Comparison of ENCODE assay signal across 25 cellular contexts in genomic region chr19:38517321-38517720, GRCh38.
DNase-seq lines count a peak whose midpoint lies in the region; ATAC-seq and TF ChIP-seq lines count a peak whose summit lies in the region.
"Had no signal": no experiment of that assay in that cellular context is flagged by ENCODE, and none has a peak within 500 bp of the region (broad histone marks: within the 10 kb centered on the region; RNA-seq: fewer than 3 reads in every experiment).

No MANE protein-coding gene starts in this region.

- H3K4me1 ChIP-seq in right atrium auricular region = no peaks in the 10 kb centered on the region
- peaks cover 0 to 1% of the 10 kb centered on the region in 2 donors for H3K4me1 ChIP-seq in neuronal stem cell (ENCODE audit: control insufficient read depth in 2 of 2, insufficient read depth in 1 of 2, low read depth in 1 of 2, low read length in 2 of 2)
- H3K4me1 ChIP-seq: BE2C had no signal

- H2BK120ac ChIP-seq in neuronal stem cell (ENCODE audit: low read depth, low read length) = no peak overlapping the region

- H3K23ac ChIP-seq in neuronal stem cell (ENCODE audit: low read depth, low read length, poor library complexity) = no peak overlapping the region

- H3K4me3 ChIP-seq in right atrium auricular region (no peak overlapping the region), neuronal stem cell (ENCODE audit: low read length in 2 of 2) (peak overlapping the region in 1 of 2 donors; percentile 54)
- H3K4me3 ChIP-seq: BLaER1, GM12878 had no signal

- no peak overlapping the region for H3K18ac ChIP-seq in neuronal stem cell (ENCODE audit: low read length)

- ATAC-seq in Right ventricle myocardium inferior = no peak
- ATAC-seq in stimulated activated effector memory CD8-positive, alpha-beta T cell treated with anti-CD3 and anti-CD28 coated beads, Interleukin-12 subunit alpha, Interleukin-12 subunit beta, amount 100 ng/mL, for 72 hours = no peak
- ATAC-seq: GM12878 had no signal

- H4K91ac ChIP-seq in neuronal stem cell (ENCODE audit: low read depth, low read length, poor library complexity) = no peak overlapping the region

- peaks cover 4% of the 10 kb centered on the region for H3K27me3 Mint-ChIP-seq in osteocyte (ENCODE audit: unreplicated experiment)
- H3K27me3 Mint-ChIP-seq: CD4-positive, alpha-beta memory T cell; CD4-positive, CD25-positive, alpha-beta regulatory T cell; CD8-positive, alpha-beta memory T cell had no signal

- H3K4me1 Mint-ChIP-seq in stimulated activated effector memory CD8-positive, alpha-beta T cell treated with anti-CD3 and anti-CD28 coated beads, Interleukin-12 subunit alpha, Interleukin-12 subunit beta, amount 100 ng/mL, for 72 hours = peaks cover 17% of the 10 kb centered on the region
- H3K4me1 Mint-ChIP-seq in osteocyte (ENCODE audit: unreplicated experiment) = no peaks in the 10 kb centered on the region

- H2AK5ac ChIP-seq in neuronal stem cell (ENCODE audit: low read depth, low read length) = peak overlapping the region; percentile 8

- peaks cover 64% of the 10 kb centered on the region for H3K36me3 Mint-ChIP-seq in stimulated activated effector memory CD8-positive, alpha-beta T cell treated with anti-CD3 and anti-CD28 coated beads, Interleukin-12 subunit alpha, Interleukin-12 subunit beta, amount 100 ng/mL, for 72 hours
- no peaks in the 10 kb centered on the region for H3K36me3 Mint-ChIP-seq in osteocyte (ENCODE audit: unreplicated experiment)
- H3K36me3 Mint-ChIP-seq: CD14-positive monocyte; CD4-positive, alpha-beta memory T cell; CD4-positive, CD25-positive, alpha-beta regulatory T cell; CD8-positive, alpha-beta memory T cell had no signal

- no peaks in the 10 kb centered on the region for H3K9me3 Mint-ChIP-seq in stimulated activated effector memory CD8-positive, alpha-beta T cell treated with anti-CD3 and anti-CD28 coated beads, Interleukin-12 subunit alpha, Interleukin-12 subunit beta, amount 100 ng/mL, for 72 hours
- no peaks in the 10 kb centered on the region for H3K9me3 Mint-ChIP-seq in osteocyte (ENCODE audit: unreplicated experiment)
- H3K9me3 Mint-ChIP-seq: CD14-positive monocyte; CD4-positive, alpha-beta memory T cell; CD4-positive, CD25-positive, alpha-beta regulatory T cell; CD8-positive, alpha-beta memory T cell had no signal

- H2AFZ ChIP-seq in neuronal stem cell (ENCODE audit: low read length) = no peak overlapping the region

- H3K79me1 ChIP-seq in neuronal stem cell (ENCODE audit: low read depth, low read length) = no peaks in the 10 kb centered on the region

- no peak overlapping the region for H2BK15ac ChIP-seq in neuronal stem cell (ENCODE audit: low read length)

- TF ChIP-seq CTCF in right atrium auricular region (IDR thresholded peaks at IDR 0.05) (no peak), osteocyte (IDR thresholded peaks at IDR 0.05) (no peak)

- H3K4ac ChIP-seq in neuronal stem cell (ENCODE audit: low read length) = no peak overlapping the region

- DNase-seq in Right ventricle myocardium inferior (ENCODE audit: missing footprints) (peak; percentile 58), right atrium auricular region (ENCODE audit: low spot score) (no peak), neuronal stem cell (ENCODE audit: low spot score) (no peak), A172 (ENCODE audit: low spot score) (no peak), osteocyte (ENCODE audit: extremely low spot score, unreplicated experiment) (no peak), NCI-H2081 (lab: John Stamatoyannopoulos, UW) (no peak)
- DNase-seq in stimulated activated effector memory CD8-positive, alpha-beta T cell treated with anti-CD3 and anti-CD28 coated beads, Interleukin-12 subunit alpha, Interleukin-12 subunit beta, amount 100 ng/mL, for 72 hours (ENCODE audit: low spot score in 2 of 2) = no peak
- DNase-seq: ACHN; BE2C; C1 segment of cervical spinal cord; CD4-positive, alpha-beta memory T cell; CD4-positive, CD25-positive, alpha-beta regulatory T cell; CD8-positive, alpha-beta memory T cell; COR-L47; DMS 273 treated with DMSO at 0.1 percent for 48 hours; DMS153; DMS53; DMS79; DND-41; EL; GDM1 had no signal

- H4K8ac ChIP-seq in neuronal stem cell (ENCODE audit: low read depth, low read length) = no peak overlapping the region

- no peak overlapping the region for H2BK12ac ChIP-seq in neuronal stem cell (ENCODE audit: low read length)

- H3K27me3 ChIP-seq in right atrium auricular region (no peaks in the 10 kb centered on the region), neuronal stem cell (ENCODE audit: control insufficient read depth in 3 of 3, insufficient read depth in 3 of 3, low read depth in 1 of 3, low read length in 3 of 3) (no peaks in the 10 kb centered on the region)
- H3K27me3 ChIP-seq: BE2C, BLaER1 had no signal

- H3K14ac ChIP-seq in neuronal stem cell (ENCODE audit: low read length) = peak overlapping the region; percentile 11

- H3K27ac ChIP-seq in right atrium auricular region (no peak overlapping the region), neuronal stem cell (replicated peaks; ENCODE audit: low read length) (no peak overlapping the region)
- H3K27ac ChIP-seq: 22Rv1, BLaER1 had no signal

- H3K9ac ChIP-seq in neuronal stem cell (ENCODE audit: low read depth, low read length, poor library complexity) = peak overlapping the region; percentile 70
- H3K9ac ChIP-seq: BLaER1 had no signal

- no peak overlapping the region for H3K4me3 Mint-ChIP-seq in stimulated activated effector memory CD8-positive, alpha-beta T cell treated with anti-CD3 and anti-CD28 coated beads, Interleukin-12 subunit alpha, Interleukin-12 subunit beta, amount 100 ng/mL, for 72 hours
- H3K4me3 Mint-ChIP-seq in osteocyte (ENCODE audit: unreplicated experiment) = no peak overlapping the region
- H3K4me3 Mint-ChIP-seq: CD14-positive monocyte; CD4-positive, alpha-beta memory T cell; CD4-positive, CD25-positive, alpha-beta regulatory T cell; CD8-positive, alpha-beta memory T cell had no signal

- no CpG with 5 or more reads among the region's 21 CpGs for WGBS in neuronal stem cell (ENCODE audit: extremely low coverage in 2 of 2, insufficient read length in 2 of 2, insufficient replicate concordance in 1 of 2), 2 donors

- H2BK5ac ChIP-seq in neuronal stem cell (ENCODE audit: low read length) = no peak overlapping the region

- H3K27ac Mint-ChIP-seq in stimulated activated effector memory CD8-positive, alpha-beta T cell treated with anti-CD3 and anti-CD28 coated beads, Interleukin-12 subunit alpha, Interleukin-12 subunit beta, amount 100 ng/mL, for 72 hours = peak overlapping the region; percentile 48
- no peak overlapping the region for H3K27ac Mint-ChIP-seq in osteocyte (ENCODE audit: unreplicated experiment)
- H3K27ac Mint-ChIP-seq: CD4-positive, alpha-beta memory T cell had no signal

- H3K9me3 ChIP-seq in right atrium auricular region = no peaks in the 10 kb centered on the region
- no peaks in the 10 kb centered on the region for H3K9me3 ChIP-seq in neuronal stem cell (replicated peaks in 1 of 2; ENCODE audit: control insufficient read depth in 2 of 2, insufficient read depth in 1 of 2, low read depth in 1 of 2, low read length in 2 of 2)
- H3K9me3 ChIP-seq: BE2C, BLaER1 had no signal

- H3K4me2 ChIP-seq in neuronal stem cell (ENCODE audit: insufficient read depth, low read length, poor library complexity, severe bottlenecking) = no peak overlapping the region
- H3K4me2 ChIP-seq: BLaER1 had no signal

- intact Hi-C loops in Right ventricle myocardium inferior (cut with DNase I) = no loop called here

- no peaks in the 10 kb centered on the region for H3K36me3 ChIP-seq in right atrium auricular region
- H3K36me3 ChIP-seq in neuronal stem cell (replicated peaks in 1 of 2; ENCODE audit: control insufficient read depth in 2 of 2, insufficient read depth in 2 of 2, low read length in 2 of 2) = no peaks in the 10 kb centered on the region
- H3K36me3 ChIP-seq: BE2C, BLaER1 had no signal
